1 cellular context compared by ENCODE assay signal in genomic region chr1:156895408-156895874, GRCh38.
TF ChIP-seq lines count a peak whose summit lies in the region.

No MANE protein-coding gene starts in this region.

TF ChIP-seq in IMR-90, 13 proteins besides CTCF, POLR2A, EP300 and RAD21:
- TF ChIP-seq USF2 (IDR thresholded peaks at IDR 0.05; ENCODE audit: low read depth, low read length) (no peak), SMC3 (IDR thresholded peaks at IDR 0.05; ENCODE audit: low read depth, low read length) (no peak), RFX5 (IDR thresholded peaks at IDR 0.05; ENCODE audit: low read depth, low read length) (no peak), MAZ (IDR thresholded peaks at IDR 0.05; ENCODE audit: borderline replicate concordance, low read depth, low read length) (no peak), CHD1 (IDR thresholded peaks at IDR 0.05; ENCODE audit: low read depth, low read length) (no peak), FOS (IDR thresholded peaks at IDR 0.05; ENCODE audit: low read depth, low read length) (no peak), RCOR1 (IDR thresholded peaks at IDR 0.05; ENCODE audit: insufficient replicate concordance, low read length) (no peak), CEBPB (IDR thresholded peaks at IDR 0.05; ENCODE audit: low read depth, low read length) (no peak), MXI1 (IDR thresholded peaks at IDR 0.05; ENCODE audit: borderline replicate concordance, low read depth, low read length) (no peak), NFE2L2 (IDR thresholded peaks at IDR 0.05; ENCODE audit: low read depth, low read length) (no peak), BHLHE40 (IDR thresholded peaks at IDR 0.05; ENCODE audit: low read depth, low read length) (no peak), MAFK (IDR thresholded peaks at IDR 0.05; ENCODE audit: low read depth, low read length) (no peak), ELK1 (IDR thresholded peaks at IDR 0.05; ENCODE audit: borderline replicate concordance, low read depth, low read length) (no peak)
